In the genomic region with DNA sequence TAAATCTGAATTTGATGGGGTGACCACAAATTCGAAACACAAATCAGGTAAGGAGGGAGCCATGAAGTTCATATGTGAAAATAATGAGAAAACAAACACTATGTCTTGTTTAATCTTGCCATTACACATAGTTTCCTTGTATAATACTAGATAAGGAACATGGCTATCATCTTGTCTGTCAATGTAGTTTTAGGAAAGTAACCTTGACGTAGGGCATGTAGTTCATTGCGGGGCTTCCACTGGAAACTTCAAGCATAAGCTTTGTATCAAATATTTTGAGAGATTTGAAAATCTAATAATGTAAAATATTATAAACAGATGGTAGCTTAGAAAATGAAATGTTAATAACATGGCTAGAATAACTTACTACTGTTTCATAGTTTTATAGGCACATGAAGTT, we compare ENCODE assay signal across 1 cellular context.
A peak's percentile ranks its signal among the peaks of the same experiment; 100 is the strongest.
TF ChIP-seq lines count a peak whose summit lies in the region.

No MANE protein-coding gene starts in this region.

TF ChIP-seq in SK-N-SH, 30 proteins besides CTCF, POLR2A, EP300 and RAD21:
- TF ChIP-seq SMC3 (IDR thresholded peaks at IDR 0.05; ENCODE audit: low read depth, low read length) (no peak), TCF12 (IDR thresholded peaks at IDR 0.05) (peak; percentile 51; the same call in 1 of the 2 replicates), RFX5 (IDR thresholded peaks at IDR 0.05; ENCODE audit: low read length) (no peak)
